ENCODE assay signal across 9 cellular contexts in the genomic region with DNA sequence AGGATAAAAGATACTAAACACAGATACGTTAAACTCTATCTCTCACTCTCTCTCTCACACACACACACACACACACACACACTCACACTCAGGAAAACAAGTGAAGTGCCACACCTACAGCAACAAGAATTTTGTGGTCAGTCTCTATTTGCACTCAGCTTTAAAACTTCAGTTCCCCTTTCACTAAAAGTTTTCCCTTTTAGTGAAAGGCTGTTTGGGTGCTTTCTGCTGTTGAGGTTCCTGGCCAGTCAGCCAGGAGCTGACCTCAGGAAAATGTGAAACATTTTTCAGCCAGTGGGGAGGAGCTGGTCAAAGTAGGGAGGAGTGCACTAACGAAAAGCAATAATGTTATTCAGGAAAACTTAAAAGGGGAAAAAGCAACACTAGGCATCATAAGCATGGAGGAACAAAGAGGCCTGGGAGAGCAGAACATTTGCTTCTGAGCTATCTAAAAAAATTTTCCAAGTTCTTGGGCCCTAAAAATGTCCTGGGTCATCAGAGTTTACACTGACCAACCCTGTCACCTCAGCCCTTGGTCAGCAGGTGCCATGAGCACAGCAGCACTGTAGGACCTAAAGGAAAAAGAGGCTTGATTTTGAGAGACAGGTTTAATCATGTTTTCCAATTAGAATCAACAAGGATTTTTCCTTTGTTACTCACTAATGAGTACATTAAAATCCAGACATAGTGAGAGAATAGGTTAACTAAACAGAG. TPM values are rescaled to one million over a fixed set of nuclear protein-coding genes. Genes with fewer than 3 reads are reported as not detected.
DNase-seq lines count a peak whose midpoint lies in the region; ATAC-seq, FAIRE-seq and TF ChIP-seq lines count a peak whose summit lies in the region.
"Had no signal": no experiment of that assay in that cellular context is flagged by ENCODE, and none has a peak within 500 bp of the region (broad histone marks: within the 10 kb centered on the region; RNA-seq: fewer than 3 reads in every experiment).

No MANE protein-coding gene starts in this region.

- TF ChIP-seq EP300 in suprapubic skin (IDR thresholded peaks at IDR 0.05) = no peak

- H4K20me1 ChIP-seq in astrocyte (ENCODE audit: insufficient read depth, low read length) = no peaks in the 10 kb centered on the region

- peaks cover 32% of the 10 kb centered on the region for H3K4me1 Mint-ChIP-seq in astrocyte (ENCODE audit: low read depth, unreplicated experiment)

- TF ChIP-seq CTCF in astrocyte (IDR thresholded peaks at IDR 0.05; ENCODE audit: insufficient read depth, low read depth, low read length) (no peak), suprapubic skin (IDR thresholded peaks at IDR 0.05) (no peak)

- H3K27ac Mint-ChIP-seq in astrocyte (ENCODE audit: unreplicated experiment) = peak overlapping the region; percentile 55

- H2AFZ ChIP-seq in astrocyte (ENCODE audit: low read depth, low read length) = no peak overlapping the region

- H3K9me3 ChIP-seq in astrocyte (ENCODE audit: insufficient read depth, low read depth, low read length) (no peaks in the 10 kb centered on the region), suprapubic skin (no peaks in the 10 kb centered on the region)

- FAIRE-seq in astrocyte (lab: Jason Lieb, UNC) = no peak

- ATAC-seq in GM19324 (IDR thresholded peaks at IDR 0.05; ENCODE audit: low FRiP score, unreplicated experiment) = peak; percentile 70
- ATAC-seq in HG02938 (IDR thresholded peaks at IDR 0.05; ENCODE audit: unreplicated experiment) = peak; percentile 60
- ATAC-seq: Right ventricle myocardium inferior had no signal

- no peak overlapping the region for H3K4me2 ChIP-seq in astrocyte (ENCODE audit: low read length)
- H3K4me2 ChIP-seq: KMS-11 had no signal

- no peak overlapping the region for H3K9ac ChIP-seq in astrocyte (ENCODE audit: low read length)
- H3K9ac ChIP-seq: KMS-11 had no signal

- H3K4me1 ChIP-seq in astrocyte (ENCODE audit: insufficient read depth, low read length) = peaks cover 8% of the 10 kb centered on the region
- peaks cover 5% of the 10 kb centered on the region for H3K4me1 ChIP-seq in suprapubic skin

- no peaks in the 10 kb centered on the region for H3K36me3 Mint-ChIP-seq in astrocyte (ENCODE audit: low read depth, unreplicated experiment)

- H3K36me3 ChIP-seq in astrocyte (ENCODE audit: insufficient read depth, low read length) (no peaks in the 10 kb centered on the region), suprapubic skin (no peaks in the 10 kb centered on the region)

- DNase-seq in astrocyte (ENCODE audit: low read depth) (peak; percentile 53), suprapubic skin (ENCODE audit: low spot score in 2 of 2) (no peak), NCI-H1417 (lab: John Stamatoyannopoulos, UW) (no peak), NK-92 (lab: John Stamatoyannopoulos, UW; ENCODE audit: unreplicated experiment) (no peak), HCEC 1CT (no peak)

- no peak overlapping the region for H3K4me3 ChIP-seq in astrocyte (ENCODE audit: insufficient read depth, low read depth, low read length)
- no peak overlapping the region for H3K4me3 ChIP-seq in suprapubic skin

- no peaks in the 10 kb centered on the region for H3K27me3 Mint-ChIP-seq in astrocyte (ENCODE audit: low read depth, unreplicated experiment)

- no peaks in the 10 kb centered on the region for H3K9me3 Mint-ChIP-seq in astrocyte (ENCODE audit: unreplicated experiment)

- 53% methylated on average over 2 of the region's 2 CpGs for WGBS in suprapubic skin

- no peaks in the 10 kb centered on the region for H3K79me2 ChIP-seq in astrocyte (ENCODE audit: insufficient read depth, low read length)

- H3K27ac ChIP-seq in astrocyte (ENCODE audit: low read depth, low read length) (no peak overlapping the region), suprapubic skin (peak overlapping the region; percentile 48)
- H3K27ac ChIP-seq: KMS-11 had no signal

- no peak overlapping the region for H3K4me3 Mint-ChIP-seq in astrocyte (ENCODE audit: unreplicated experiment)

- H3K27me3 ChIP-seq in astrocyte (ENCODE audit: insufficient read depth, low read length) (no peaks in the 10 kb centered on the region), suprapubic skin (no peaks in the 10 kb centered on the region)

- no peak for TF ChIP-seq POLR2A in suprapubic skin (IDR thresholded peaks at IDR 0.05)

RNA-seq across cellular contexts. Expression of gene NT5E, which starts 30.7 kb away (rescaled TPM):
- total RNA-seq in astrocyte (76.1 and 77.4 TPM in 2 replicates), suprapubic skin (1 to 10 TPM; 1.1 to 8.7 (median 5.7) TPM)
